ENCODE assay signal across 1 cellular context in genomic region chr5:175692235-175692995, GRCh38.
A peak's percentile ranks its signal among the peaks of the same experiment; 100 is the strongest.
TF ChIP-seq lines count a peak whose summit lies in the region.

No MANE protein-coding gene starts in this region.

TF ChIP-seq in H1, 55 proteins besides CTCF, POLR2A, EP300 and RAD21:
- TF ChIP-seq SP2 (IDR thresholded peaks at IDR 0.05; ENCODE audit: low read length) = no peak
- peak; percentile 33; the same call in 1 of the 2 replicates for TF ChIP-seq KDM1A (IDR thresholded peaks at IDR 0.05; ENCODE audit: borderline replicate concordance, low read length)
